ENCODE assay signal across 8 cellular contexts in genomic region chr15:79923515-79924169, GRCh38. TPM values are rescaled to one million over a fixed set of nuclear protein-coding genes. Genes with fewer than 3 reads are reported as not detected.
DNase-seq lines count a peak whose midpoint lies in the region; ATAC-seq and TF ChIP-seq lines count a peak whose summit lies in the region.

No MANE protein-coding gene starts in this region.

- peaks cover 53% of the 10 kb centered on the region for H3K79me2 ChIP-seq in Loucy (ENCODE audit: insufficient read depth, low read length)

- H3K27me3 Mint-ChIP-seq in natural killer cell treated with Interleukin-12 subunit alpha and Interleukin-12 subunit beta and Interleukin-15 and Interleukin-18, amount 100 ng/mL, for 72 hours = no peaks in the 10 kb centered on the region

- peak overlapping the region; percentile 94 to 95 for H3K27ac Mint-ChIP-seq in natural killer cell treated with Interleukin-12 subunit alpha and Interleukin-12 subunit beta and Interleukin-15 and Interleukin-18, amount 100 ng/mL, for 72 hours

- H3K9me2 ChIP-seq in Loucy (replicated peaks; ENCODE audit: low read depth, low read length) = no peaks in the 10 kb centered on the region

- peaks cover 20 to 34% of the 10 kb centered on the region in 2 donors for H3K4me1 Mint-ChIP-seq in natural killer cell treated with Interleukin-12 subunit alpha and Interleukin-12 subunit beta and Interleukin-15 and Interleukin-18, amount 100 ng/mL, for 72 hours (ENCODE audit: low read depth in 2 of 2)

- peak overlapping the region; percentile 82 for H3K27ac ChIP-seq in RWPE2 (ENCODE audit: poor library complexity, severe bottlenecking)

- H3K4me3 Mint-ChIP-seq in natural killer cell treated with Interleukin-12 subunit alpha and Interleukin-12 subunit beta and Interleukin-15 and Interleukin-18, amount 100 ng/mL, for 72 hours = peak overlapping the region; percentile 98

- no peaks in the 10 kb centered on the region for H3K36me3 ChIP-seq in H7 (replicated peaks; ENCODE audit: control insufficient read depth, insufficient read depth, low read length)
- H3K36me3 ChIP-seq in Loucy (ENCODE audit: insufficient read depth, low read length) = peaks cover 3% of the 10 kb centered on the region; the same call in 1 of the 2 replicates
- H3K36me3 ChIP-seq in RWPE2 (ENCODE audit: low read depth) = peaks cover 32% of the 10 kb centered on the region

- no peak for TF ChIP-seq CTCF in Loucy (conservative IDR thresholded peaks at IDR 0.05; ENCODE audit: low read length)
- TF ChIP-seq CTCF in RWPE2 (IDR thresholded peaks at IDR 0.05; ENCODE audit: poor library complexity, severe bottlenecking) = no peak
- TF ChIP-seq CTCF in fibroblast of pulmonary artery (IDR thresholded peaks at IDR 0.05; ENCODE audit: low read length, missing control alignments) = no peak

- H3K4me3 ChIP-seq in H7 (ENCODE audit: insufficient read depth, low read depth, low read length) (peak overlapping the region; percentile 99), Loucy (ENCODE audit: low read length, poor library complexity, severe bottlenecking) (peak overlapping the region; percentile 99), RWPE2 (ENCODE audit: severe bottlenecking) (peak overlapping the region; percentile 93), fibroblast of pulmonary artery (replicated peaks; ENCODE audit: low read depth, low read length) (peak overlapping the region; percentile 88)

- H3K36me3 Mint-ChIP-seq in natural killer cell treated with Interleukin-12 subunit alpha and Interleukin-12 subunit beta and Interleukin-15 and Interleukin-18, amount 100 ng/mL, for 72 hours = peaks cover 35% of the 10 kb centered on the region

- ATAC-seq in RWPE2 (ENCODE audit: low read depth) = peak; percentile 95
- ATAC-seq in natural killer cell treated with Interleukin-12 subunit alpha and Interleukin-12 subunit beta and Interleukin-15 and Interleukin-18, amount 100 ng/mL, for 72 hours = peak; percentile 98 to 99

- H3K9ac ChIP-seq in Loucy (ENCODE audit: low read depth, low read length, poor library complexity, severe bottlenecking) = peak overlapping the region; percentile 91

- H2AFZ ChIP-seq in Loucy (ENCODE audit: low read length) = peak overlapping the region; percentile 96

- DNase-seq in ELR (ENCODE audit: low read depth) (peak; percentile 95), H7 (peak; percentile 99), RWPE2 (ENCODE audit: low spot score) (peak; percentile 99), fibroblast of pulmonary artery (ENCODE audit: low read depth) (peak; percentile 95)
- peak; percentile 99 for DNase-seq in activated effector memory CD4-positive, alpha-beta T cell treated with Interleukin-2 at 50 U/mL for 16 hours
- DNase-seq in natural killer cell treated with Interleukin-12 subunit alpha and Interleukin-12 subunit beta and Interleukin-15 and Interleukin-18, amount 100 ng/mL, for 72 hours (ENCODE audit: low spot score) = peak; percentile 98
- DNase-seq in stimulated activated naive CD4-positive, alpha-beta T cell treated with Interleukin-2 at 50 U/mL for 16 hours (lab: John Stamatoyannopoulos, UW) = peak; percentile 95

- H3K4me2 ChIP-seq in Loucy (ENCODE audit: low read depth, low read length, poor library complexity, severe bottlenecking) = peak overlapping the region; percentile 97

- H3K27me3 ChIP-seq in H7 (ENCODE audit: control insufficient read depth, insufficient read depth, low read length) (no peaks in the 10 kb centered on the region), Loucy (ENCODE audit: insufficient read depth, low read length, poor library complexity, severe bottlenecking) (no peaks in the 10 kb centered on the region), RWPE2 (ENCODE audit: insufficient read depth, poor library complexity, severe bottlenecking) (no peaks in the 10 kb centered on the region)

- no peaks in the 10 kb centered on the region for H3F3A ChIP-seq in Loucy (ENCODE audit: low read depth)

- H4K20me1 ChIP-seq in Loucy (ENCODE audit: insufficient read depth, low read length, poor library complexity, severe bottlenecking) = peaks cover 15% of the 10 kb centered on the region

- H3K9me3 ChIP-seq in Loucy (ENCODE audit: insufficient read depth, low read depth, low read length) (peaks cover 2% of the 10 kb centered on the region; the same call in 1 of the 2 replicates), RWPE2 (ENCODE audit: severe bottlenecking) (peaks cover 21% of the 10 kb centered on the region)

- peaks cover 8% of the 10 kb centered on the region for H3K9me3 Mint-ChIP-seq in natural killer cell treated with Interleukin-12 subunit alpha and Interleukin-12 subunit beta and Interleukin-15 and Interleukin-18, amount 100 ng/mL, for 72 hours

- peaks cover 13% of the 10 kb centered on the region for H3K4me1 ChIP-seq in Loucy (ENCODE audit: insufficient read depth, low read length, poor library complexity, severe bottlenecking)
- H3K4me1 ChIP-seq in RWPE2 (ENCODE audit: insufficient read depth, poor library complexity, severe bottlenecking) = peaks cover 3% of the 10 kb centered on the region

RNA-seq across cellular contexts. Expression of gene MTHFS, which starts 26.8 kb away (rescaled TPM):
- total RNA-seq in H7 (2014; rRNA removed; shearing (Covaris generic)) = 11.5 and 13.9 TPM in 2 replicates
- 10 to 100 TPM; 12.1 to 12.2 TPM for total RNA-seq in natural killer cell treated with Interleukin-12 subunit alpha and Interleukin-12 subunit beta and Interleukin-15 and Interleukin-18, amount 100 ng/mL, for 72 hours

RNA-seq across cellular contexts. Expression of gene BCL2A1, which starts 47.4 kb away (rescaled TPM):
- total RNA-seq in H7 (2014; rRNA removed; shearing (Covaris generic)) = not detected in 2 replicates
- total RNA-seq in natural killer cell treated with Interleukin-12 subunit alpha and Interleukin-12 subunit beta and Interleukin-15 and Interleukin-18, amount 100 ng/mL, for 72 hours = 10 to 100 TPM; 17.3 to 40.0 TPM

Comparison
In these comparisons a context has a peak if more than half of its experiments do, and no peak if none do; other contexts are left out.
1. Peak in every context shown above with its lines: DNase-seq, ATAC-seq, H3K4me3 ChIP-seq and H3K27ac ChIP-seq.
2. RNA of gene BCL2A1, which starts 47.4 kb away (total RNA-seq): 17.3 to 40.0 TPM in natural killer cell treated with Interleukin-12 subunit alpha and Interleukin-12 subunit beta and Interleukin-15 and Interleukin-18, amount 100 ng/mL, for 72 hours; not detected in H7; every median in the first group is over 10 times any median in the second.